8 cellular contexts compared by ENCODE assay signal in genomic region chr20:47620808-47621805, GRCh38.
A peak's percentile ranks its signal among the peaks of the same experiment; 100 is the strongest.
DNase-seq lines count a peak whose midpoint lies in the region; ATAC-seq and TF ChIP-seq lines count a peak whose summit lies in the region.

No MANE protein-coding gene starts in this region.

- H3K9ac ChIP-seq in NT2/D1 (ENCODE audit: insufficient read length, low read depth), result no peak overlapping the region

- DNase-seq in DMS153 (lab: John Stamatoyannopoulos, UW) (peak; percentile 13), HPDE6-E6E7 (ENCODE audit: extremely low spot score) (peak; percentile 52), NT2/D1 (ENCODE audit: low read depth, low spot score) (peak; percentile 35), right lobe of liver (no peak), MG63 (no peak)
- peak; percentile 43 for DNase-seq in central memory CD4-positive, alpha-beta T cell

- H3K27ac ChIP-seq in right lobe of liver, result no peak overlapping the region

- TF ChIP-seq POLR2A in right lobe of liver (IDR thresholded peaks at IDR 0.05), result no peak

- H3K36me3 ChIP-seq in NT2/D1 (ENCODE audit: insufficient read depth, insufficient read length, low read length) (peaks cover 19% of the 10 kb centered on the region), right lobe of liver (peaks cover 0 to 14% (median 2%) of the 10 kb centered on the region in 4 donors), MG63 (peaks cover 15% of the 10 kb centered on the region)

- TF ChIP-seq CTCF in right lobe of liver (IDR thresholded peaks at IDR 0.05), result peak; percentile 76 to 88 (median 86)

- ATAC-seq in right lobe of liver (peak; percentile 34 to 56 (median 48)), HG03045 (IDR thresholded peaks at IDR 0.05; ENCODE audit: unreplicated experiment) (no peak), GM18870 (IDR thresholded peaks at IDR 0.05; ENCODE audit: unreplicated experiment) (no peak)

- H3K9me3 ChIP-seq in NT2/D1 (ENCODE audit: insufficient read depth, low read length) (no peaks in the 10 kb centered on the region), right lobe of liver (no peaks in the 10 kb centered on the region), MG63 (no peaks in the 10 kb centered on the region)

- intact Hi-C loops in right lobe of liver (cut with DNase I), result loop anchor here (10.0 kb wide), 2 partner anchors 236 to 446 kb away; no protein-coding TSS in a partner anchor

- H3K27me3 ChIP-seq in NT2/D1 (ENCODE audit: insufficient read depth, insufficient read length), result no peaks in the 10 kb centered on the region
- no peaks in the 10 kb centered on the region for H3K27me3 ChIP-seq in right lobe of liver
- H3K27me3 ChIP-seq in MG63, result no peaks in the 10 kb centered on the region

- peaks cover 4% of the 10 kb centered on the region for H3K4me1 ChIP-seq in NT2/D1 (ENCODE audit: insufficient read depth, insufficient read length)
- H3K4me1 ChIP-seq in right lobe of liver, result no peaks in the 10 kb centered on the region

- no peak overlapping the region for H3K4me3 ChIP-seq in NT2/D1 (ENCODE audit: insufficient read length, low read depth)
- H3K4me3 ChIP-seq in right lobe of liver, result no peak overlapping the region
- no peak overlapping the region for H3K4me3 ChIP-seq in MG63

- WGBS in right lobe of liver (ENCODE audit: insufficient coverage, low coverage, low lambda C conversion rate, missing lambda C conversion rate), result 9% methylated on average over 5 of the region's 8 CpGs

Comparison
In these comparisons a context has a peak if more than half of its experiments do, and no peak if none do; other contexts are left out.
1. DNase-seq: peak in DMS153 (single experiment), HPDE6-E6E7 (single experiment), NT2/D1 (single experiment) and central memory CD4-positive, alpha-beta T cell (single experiment); none in right lobe of liver (0 of 3) and MG63 (single experiment).
2. ATAC-seq: peak in right lobe of liver (4 of 4); none in HG03045 (single experiment) and GM18870 (single experiment).